In genomic region chr5:31935702-31936347, GRCh38 we compare ENCODE assay signal across 1 cellular context.
TF ChIP-seq lines count a peak whose summit lies in the region.

No MANE protein-coding gene starts in this region.

TF ChIP-seq in SK-N-SH, 30 proteins besides CTCF, POLR2A, EP300 and RAD21 (continued from another document):
- TF ChIP-seq IRF3 (IDR thresholded peaks at IDR 0.05; ENCODE audit: low read depth, low read length) (no peak), TCF12 (IDR thresholded peaks at IDR 0.05) (no peak), FOSL2 (IDR thresholded peaks at IDR 0.05; ENCODE audit: borderline replicate concordance, low read depth) (no peak)
